1 cellular context compared by ENCODE assay signal in the genomic region with DNA sequence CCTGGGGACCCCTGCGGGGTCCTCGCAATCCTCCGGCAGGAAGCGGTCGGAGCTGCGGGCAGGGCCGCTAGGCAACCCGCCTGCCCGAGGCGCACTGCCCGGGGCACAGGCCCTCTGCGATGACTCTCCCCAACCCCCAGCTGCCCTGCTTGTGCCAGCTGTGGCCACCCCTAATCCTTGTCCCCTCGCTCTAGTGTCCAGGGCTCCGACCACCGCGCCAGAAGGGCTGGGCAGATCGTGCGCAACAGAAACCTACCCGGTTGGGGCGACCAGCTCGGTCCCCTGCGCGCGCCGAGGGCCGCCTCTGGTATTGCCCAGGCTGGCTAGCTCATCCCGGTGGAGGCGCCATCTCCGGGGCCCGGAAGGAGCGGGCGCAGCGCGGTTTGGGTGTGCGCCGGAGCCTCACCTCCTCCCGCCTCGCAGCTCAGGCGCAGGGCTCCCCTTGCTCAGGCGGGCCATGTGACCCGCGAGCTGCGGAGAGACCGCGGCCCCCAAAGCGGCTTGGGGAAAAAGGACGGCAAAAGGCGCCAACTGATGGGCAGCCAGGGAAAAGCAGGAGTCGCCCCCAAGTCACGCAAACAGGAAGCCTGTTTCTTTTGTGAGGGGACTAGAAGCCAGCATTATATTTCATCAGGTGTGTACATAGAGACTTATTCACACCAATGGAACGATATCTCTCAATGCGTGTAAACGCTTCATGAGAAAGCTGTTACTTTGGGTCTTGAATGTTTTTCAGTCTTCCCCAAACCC.
TF ChIP-seq lines count a peak whose summit lies in the region.

No MANE protein-coding gene starts in this region.

TF ChIP-seq in K562, 482 proteins besides CTCF, POLR2A, EP300 and RAD21 (continued from another document):
- TF ChIP-seq EGR1 (conservative IDR thresholded peaks at IDR 0.05) = no peak
- TF ChIP-seq, protein P1, sequence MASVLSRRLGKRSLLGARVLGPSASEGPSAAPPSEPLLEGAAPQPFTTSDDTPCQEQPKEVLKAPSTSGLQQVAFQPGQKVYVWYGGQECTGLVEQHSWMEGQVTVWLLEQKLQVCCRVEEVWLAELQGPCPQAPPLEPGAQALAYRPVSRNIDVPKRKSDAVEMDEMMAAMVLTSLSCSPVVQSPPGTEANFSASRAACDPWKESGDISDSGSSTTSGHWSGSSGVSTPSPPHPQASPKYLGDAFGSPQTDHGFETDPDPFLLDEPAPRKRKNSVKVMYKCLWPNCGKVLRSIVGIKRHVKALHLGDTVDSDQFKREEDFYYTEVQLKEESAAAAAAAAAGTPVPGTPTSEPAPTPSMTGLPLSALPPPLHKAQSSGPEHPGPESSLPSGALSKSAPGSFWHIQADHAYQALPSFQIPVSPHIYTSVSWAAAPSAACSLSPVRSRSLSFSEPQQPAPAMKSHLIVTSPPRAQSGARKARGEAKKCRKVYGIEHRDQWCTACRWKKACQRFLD (CRISPR knock-in tag; IDR thresholded peaks at IDR 0.05) = peak; percentile 44; the same call in 1 of the 2 replicates
- TF ChIP-seq TBP (optimal IDR thresholded peaks at IDR 0.05; ENCODE audit: low read depth, low read length) = peak; percentile 20
- TF ChIP-seq, protein P2, sequence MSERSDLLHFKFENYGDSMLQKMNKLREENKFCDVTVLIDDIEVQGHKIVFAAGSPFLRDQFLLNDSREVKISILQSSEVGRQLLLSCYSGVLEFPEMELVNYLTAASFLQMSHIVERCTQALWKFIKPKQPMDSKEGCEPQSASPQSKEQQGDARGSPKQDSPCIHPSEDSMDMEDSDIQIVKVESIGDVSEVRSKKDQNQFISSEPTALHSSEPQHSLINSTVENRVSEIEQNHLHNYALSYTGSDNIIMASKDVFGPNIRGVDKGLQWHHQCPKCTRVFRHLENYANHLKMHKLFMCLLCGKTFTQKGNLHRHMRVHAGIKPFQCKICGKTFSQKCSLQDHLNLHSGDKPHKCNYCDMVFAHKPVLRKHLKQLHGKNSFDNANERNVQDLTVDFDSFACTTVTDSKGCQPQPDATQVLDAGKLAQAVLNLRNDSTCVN (CRISPR knock-in tag; IDR thresholded peaks at IDR 0.05) = no peak
- TF ChIP-seq, protein P3, sequence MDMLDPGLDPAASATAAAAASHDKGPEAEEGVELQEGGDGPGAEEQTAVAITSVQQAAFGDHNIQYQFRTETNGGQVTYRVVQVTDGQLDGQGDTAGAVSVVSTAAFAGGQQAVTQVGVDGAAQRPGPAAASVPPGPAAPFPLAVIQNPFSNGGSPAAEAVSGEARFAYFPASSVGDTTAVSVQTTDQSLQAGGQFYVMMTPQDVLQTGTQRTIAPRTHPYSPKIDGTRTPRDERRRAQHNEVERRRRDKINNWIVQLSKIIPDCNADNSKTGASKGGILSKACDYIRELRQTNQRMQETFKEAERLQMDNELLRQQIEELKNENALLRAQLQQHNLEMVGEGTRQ (CRISPR knock-in tag; IDR thresholded peaks at IDR 0.05) = peak; percentile 76
- TF ChIP-seq ZFX (CRISPR knock-in tag; IDR thresholded peaks at IDR 0.05) = peak; percentile 14; the same call in 1 of the 2 replicates
- TF ChIP-seq CXXC5 (CRISPR knock-in tag; IDR thresholded peaks at IDR 0.05) = 0 out of 2 replicates have a peak, but pooled peaks have one; percentile 27
- TF ChIP-seq L3MBTL2 (IDR thresholded peaks at IDR 0.05) = peak; percentile 89
- no peak for TF ChIP-seq ATF1 (CRISPR knock-in tag; IDR thresholded peaks at IDR 0.05)
- peak; percentile 19; the same call in 1 of the 2 replicates for TF ChIP-seq ATF1 (tag; IDR thresholded peaks at IDR 0.05)
- TF ChIP-seq, protein P4, sequence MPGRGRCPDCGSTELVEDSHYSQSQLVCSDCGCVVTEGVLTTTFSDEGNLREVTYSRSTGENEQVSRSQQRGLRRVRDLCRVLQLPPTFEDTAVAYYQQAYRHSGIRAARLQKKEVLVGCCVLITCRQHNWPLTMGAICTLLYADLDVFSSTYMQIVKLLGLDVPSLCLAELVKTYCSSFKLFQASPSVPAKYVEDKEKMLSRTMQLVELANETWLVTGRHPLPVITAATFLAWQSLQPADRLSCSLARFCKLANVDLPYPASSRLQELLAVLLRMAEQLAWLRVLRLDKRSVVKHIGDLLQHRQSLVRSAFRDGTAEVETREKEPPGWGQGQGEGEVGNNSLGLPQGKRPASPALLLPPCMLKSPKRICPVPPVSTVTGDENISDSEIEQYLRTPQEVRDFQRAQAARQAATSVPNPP (IDR thresholded peaks at IDR 0.05; ENCODE audit: borderline replicate concordance, insufficient read depth, insufficient read length) = no peak
- TF ChIP-seq RAD51 (IDR thresholded peaks at IDR 0.05; ENCODE audit: borderline replicate concordance, low read depth) = peak; percentile 36; the same call in 1 of the 2 replicates
- no peak for TF ChIP-seq MIER1 (IDR thresholded peaks at IDR 0.05; ENCODE audit: low read depth)
- TF ChIP-seq, protein P5, sequence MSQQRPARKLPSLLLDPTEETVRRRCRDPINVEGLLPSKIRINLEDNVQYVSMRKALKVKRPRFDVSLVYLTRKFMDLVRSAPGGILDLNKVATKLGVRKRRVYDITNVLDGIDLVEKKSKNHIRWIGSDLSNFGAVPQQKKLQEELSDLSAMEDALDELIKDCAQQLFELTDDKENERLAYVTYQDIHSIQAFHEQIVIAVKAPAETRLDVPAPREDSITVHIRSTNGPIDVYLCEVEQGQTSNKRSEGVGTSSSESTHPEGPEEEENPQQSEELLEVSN (IDR thresholded peaks at IDR 0.05; ENCODE audit: borderline replicate concordance in 1 of 2, extremely low read depth in 1 of 2, insufficient read depth in 1 of 2, insufficient read length in 1 of 2, low read depth in 1 of 2, low read length in 1 of 2, poor library complexity in 1 of 2, severe bottlenecking in 1 of 2) = peak; percentile 82 to 89
- 0 out of 4 replicates have a peak, but pooled peaks of 1 of the 2 experiments have one; percentile 5 for TF ChIP-seq RCOR1 (IDR thresholded peaks at IDR 0.05; ENCODE audit: borderline replicate concordance in 1 of 2, low read depth in 2 of 2, low read length in 2 of 2)
- peak; percentile 79 for TF ChIP-seq POLR2G (IDR thresholded peaks at IDR 0.05; ENCODE audit: low read depth, low read length)
- peak; percentile 23; the same call in 1 of the 2 replicates for TF ChIP-seq CTBP1 (IDR thresholded peaks at IDR 0.05; ENCODE audit: borderline replicate concordance)
- peak; percentile 67 for TF ChIP-seq RBFOX2 (IDR thresholded peaks at IDR 0.05; ENCODE audit: low read depth, low read length)
- TF ChIP-seq GABPA (tag; conservative IDR thresholded peaks at IDR 0.05; ENCODE audit: low read depth) = 0 out of 2 replicates have a peak, but pooled peaks have one; percentile 18
- TF ChIP-seq, protein P6, sequence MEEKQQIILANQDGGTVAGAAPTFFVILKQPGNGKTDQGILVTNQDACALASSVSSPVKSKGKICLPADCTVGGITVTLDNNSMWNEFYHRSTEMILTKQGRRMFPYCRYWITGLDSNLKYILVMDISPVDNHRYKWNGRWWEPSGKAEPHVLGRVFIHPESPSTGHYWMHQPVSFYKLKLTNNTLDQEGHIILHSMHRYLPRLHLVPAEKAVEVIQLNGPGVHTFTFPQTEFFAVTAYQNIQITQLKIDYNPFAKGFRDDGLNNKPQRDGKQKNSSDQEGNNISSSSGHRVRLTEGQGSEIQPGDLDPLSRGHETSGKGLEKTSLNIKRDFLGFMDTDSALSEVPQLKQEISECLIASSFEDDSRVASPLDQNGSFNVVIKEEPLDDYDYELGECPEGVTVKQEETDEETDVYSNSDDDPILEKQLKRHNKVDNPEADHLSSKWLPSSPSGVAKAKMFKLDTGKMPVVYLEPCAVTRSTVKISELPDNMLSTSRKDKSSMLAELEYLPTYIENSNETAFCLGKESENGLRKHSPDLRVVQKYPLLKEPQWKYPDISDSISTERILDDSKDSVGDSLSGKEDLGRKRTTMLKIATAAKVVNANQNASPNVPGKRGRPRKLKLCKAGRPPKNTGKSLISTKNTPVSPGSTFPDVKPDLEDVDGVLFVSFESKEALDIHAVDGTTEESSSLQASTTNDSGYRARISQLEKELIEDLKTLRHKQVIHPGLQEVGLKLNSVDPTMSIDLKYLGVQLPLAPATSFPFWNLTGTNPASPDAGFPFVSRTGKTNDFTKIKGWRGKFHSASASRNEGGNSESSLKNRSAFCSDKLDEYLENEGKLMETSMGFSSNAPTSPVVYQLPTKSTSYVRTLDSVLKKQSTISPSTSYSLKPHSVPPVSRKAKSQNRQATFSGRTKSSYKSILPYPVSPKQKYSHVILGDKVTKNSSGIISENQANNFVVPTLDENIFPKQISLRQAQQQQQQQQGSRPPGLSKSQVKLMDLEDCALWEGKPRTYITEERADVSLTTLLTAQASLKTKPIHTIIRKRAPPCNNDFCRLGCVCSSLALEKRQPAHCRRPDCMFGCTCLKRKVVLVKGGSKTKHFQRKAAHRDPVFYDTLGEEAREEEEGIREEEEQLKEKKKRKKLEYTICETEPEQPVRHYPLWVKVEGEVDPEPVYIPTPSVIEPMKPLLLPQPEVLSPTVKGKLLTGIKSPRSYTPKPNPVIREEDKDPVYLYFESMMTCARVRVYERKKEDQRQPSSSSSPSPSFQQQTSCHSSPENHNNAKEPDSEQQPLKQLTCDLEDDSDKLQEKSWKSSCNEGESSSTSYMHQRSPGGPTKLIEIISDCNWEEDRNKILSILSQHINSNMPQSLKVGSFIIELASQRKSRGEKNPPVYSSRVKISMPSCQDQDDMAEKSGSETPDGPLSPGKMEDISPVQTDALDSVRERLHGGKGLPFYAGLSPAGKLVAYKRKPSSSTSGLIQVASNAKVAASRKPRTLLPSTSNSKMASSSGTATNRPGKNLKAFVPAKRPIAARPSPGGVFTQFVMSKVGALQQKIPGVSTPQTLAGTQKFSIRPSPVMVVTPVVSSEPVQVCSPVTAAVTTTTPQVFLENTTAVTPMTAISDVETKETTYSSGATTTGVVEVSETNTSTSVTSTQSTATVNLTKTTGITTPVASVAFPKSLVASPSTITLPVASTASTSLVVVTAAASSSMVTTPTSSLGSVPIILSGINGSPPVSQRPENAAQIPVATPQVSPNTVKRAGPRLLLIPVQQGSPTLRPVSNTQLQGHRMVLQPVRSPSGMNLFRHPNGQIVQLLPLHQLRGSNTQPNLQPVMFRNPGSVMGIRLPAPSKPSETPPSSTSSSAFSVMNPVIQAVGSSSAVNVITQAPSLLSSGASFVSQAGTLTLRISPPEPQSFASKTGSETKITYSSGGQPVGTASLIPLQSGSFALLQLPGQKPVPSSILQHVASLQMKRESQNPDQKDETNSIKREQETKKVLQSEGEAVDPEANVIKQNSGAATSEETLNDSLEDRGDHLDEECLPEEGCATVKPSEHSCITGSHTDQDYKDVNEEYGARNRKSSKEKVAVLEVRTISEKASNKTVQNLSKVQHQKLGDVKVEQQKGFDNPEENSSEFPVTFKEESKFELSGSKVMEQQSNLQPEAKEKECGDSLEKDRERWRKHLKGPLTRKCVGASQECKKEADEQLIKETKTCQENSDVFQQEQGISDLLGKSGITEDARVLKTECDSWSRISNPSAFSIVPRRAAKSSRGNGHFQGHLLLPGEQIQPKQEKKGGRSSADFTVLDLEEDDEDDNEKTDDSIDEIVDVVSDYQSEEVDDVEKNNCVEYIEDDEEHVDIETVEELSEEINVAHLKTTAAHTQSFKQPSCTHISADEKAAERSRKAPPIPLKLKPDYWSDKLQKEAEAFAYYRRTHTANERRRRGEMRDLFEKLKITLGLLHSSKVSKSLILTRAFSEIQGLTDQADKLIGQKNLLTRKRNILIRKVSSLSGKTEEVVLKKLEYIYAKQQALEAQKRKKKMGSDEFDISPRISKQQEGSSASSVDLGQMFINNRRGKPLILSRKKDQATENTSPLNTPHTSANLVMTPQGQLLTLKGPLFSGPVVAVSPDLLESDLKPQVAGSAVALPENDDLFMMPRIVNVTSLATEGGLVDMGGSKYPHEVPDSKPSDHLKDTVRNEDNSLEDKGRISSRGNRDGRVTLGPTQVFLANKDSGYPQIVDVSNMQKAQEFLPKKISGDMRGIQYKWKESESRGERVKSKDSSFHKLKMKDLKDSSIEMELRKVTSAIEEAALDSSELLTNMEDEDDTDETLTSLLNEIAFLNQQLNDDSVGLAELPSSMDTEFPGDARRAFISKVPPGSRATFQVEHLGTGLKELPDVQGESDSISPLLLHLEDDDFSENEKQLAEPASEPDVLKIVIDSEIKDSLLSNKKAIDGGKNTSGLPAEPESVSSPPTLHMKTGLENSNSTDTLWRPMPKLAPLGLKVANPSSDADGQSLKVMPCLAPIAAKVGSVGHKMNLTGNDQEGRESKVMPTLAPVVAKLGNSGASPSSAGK (IDR thresholded peaks at IDR 0.05) = peak; percentile 88
- TF ChIP-seq NRF1 (conservative IDR thresholded peaks at IDR 0.05 in 1 of 2, IDR thresholded peaks at IDR 0.05 in 1 of 2) = peak; percentile 56 to 68; a peak in 3 of 4 replicates
- no peak for TF ChIP-seq ILF3 (IDR thresholded peaks at IDR 0.05; ENCODE audit: borderline replicate concordance)
- no peak for TF ChIP-seq RFX1 (IDR thresholded peaks at IDR 0.05)
